ENCODE assay signal across 16 cellular contexts in the genomic region with DNA sequence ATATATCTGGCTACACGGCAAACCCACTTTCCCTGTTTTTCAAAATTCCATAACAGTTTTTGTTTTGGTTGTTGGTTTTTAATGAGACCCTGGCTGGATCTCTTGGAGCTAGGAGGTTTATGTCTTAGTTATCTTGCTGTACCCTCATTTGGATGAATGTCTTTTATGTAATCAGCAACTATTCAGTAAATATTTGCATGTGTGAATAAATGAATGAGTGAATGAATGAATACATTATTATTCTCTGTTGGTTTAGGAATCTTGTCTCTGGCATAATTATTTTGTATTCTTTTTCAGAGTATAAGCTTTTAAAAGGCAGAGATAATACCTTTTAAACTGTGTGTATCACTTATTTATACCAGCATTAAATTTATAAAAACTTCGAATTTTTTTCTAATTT. TPM values are rescaled to one million over a fixed set of nuclear protein-coding genes. Genes with fewer than 3 reads are reported as not detected.
DNase-seq lines count a peak whose midpoint lies in the region; ATAC-seq, FAIRE-seq and TF ChIP-seq lines count a peak whose summit lies in the region.
"Had no signal": no experiment of that assay in that cellular context is flagged by ENCODE, and none has a peak within 500 bp of the region (broad histone marks: within the 10 kb centered on the region; RNA-seq: fewer than 3 reads in every experiment).

No MANE protein-coding gene starts in this region.

- H4K20me1 ChIP-seq in endothelial cell of umbilical vein (replicated peaks; ENCODE audit: control insufficient read depth, extremely low read depth, insufficient read depth, low read length): no peaks in the 10 kb centered on the region

- H2AFZ ChIP-seq in endothelial cell of umbilical vein (ENCODE audit: low read depth, low read length): no peak overlapping the region
- H2AFZ ChIP-seq: PC-9 had no signal

- H3K9me3 ChIP-seq in endothelial cell of umbilical vein (replicated peaks; ENCODE audit: control insufficient read depth, insufficient read depth, low read length) (no peaks in the 10 kb centered on the region), skeletal muscle satellite cell (replicated peaks; ENCODE audit: low read length) (no peaks in the 10 kb centered on the region)
- H3K9me3 ChIP-seq: BLaER1 treated with 17β-estradiol and CSF1 and Interleukin-3, amounts not matched to agents 10 nM and 100 nM had no signal

- H3K9ac ChIP-seq in endothelial cell of umbilical vein (replicated peaks; ENCODE audit: extremely low read depth, insufficient read depth, low read length) (no peak overlapping the region), skeletal muscle satellite cell (ENCODE audit: low read depth, low read length) (no peak overlapping the region)
- H3K9ac ChIP-seq: BLaER1 treated with 17β-estradiol and CSF1 and Interleukin-3, amounts not matched to agents 10 nM and 100 nM had no signal

- BruUV-seq in endothelial cell of umbilical vein (replicated peaks; lab: Mats Ljungman, UMichigan): no TSS peak

- dilution Hi-C loops in endothelial cell of umbilical vein (cut with MboI; ENCODE audit: extremely low pct_ligation_motif_present, low sequenced_read_pairs): no loop called here

- FAIRE-seq in GM18507 (lab: Jason Lieb, UNC) (peak; percentile 21), endothelial cell of umbilical vein (lab: Jason Lieb, UNC) (no peak)
- FAIRE-seq: HTR-8/SVneo had no signal

- TF ChIP-seq CTCF in endothelial cell of umbilical vein (IDR thresholded peaks at IDR 0.05; ENCODE audit: extremely low read depth in 1 of 2, insufficient read depth in 1 of 2, low read depth in 1 of 2, low read length in 2 of 2): no peak

- CTCF ChIA-PET in endothelial cell of umbilical vein (lab: Charles Lee): interaction anchor here (1.5 kb wide), 1 partner anchor 8 kb away, joined by 3 read pairs; no protein-coding TSS in a partner anchor

- H3K27ac ChIP-seq in endothelial cell of umbilical vein (ENCODE audit: insufficient read depth, low read depth, low read length): no peak overlapping the region
- H3K27ac ChIP-seq: BLaER1 treated with 17β-estradiol and CSF1 and Interleukin-3, amounts not matched to agents 10 nM and 100 nM; PC-9 had no signal

- peaks cover 95% of the 10 kb centered on the region for H3K79me2 ChIP-seq in endothelial cell of umbilical vein (ENCODE audit: control insufficient read depth, insufficient read depth, low read length)

- H3K4me2 ChIP-seq in endothelial cell of umbilical vein (ENCODE audit: insufficient read depth, low read length) (peak overlapping the region; percentile 97), skeletal muscle satellite cell (ENCODE audit: low read length) (peak overlapping the region; percentile 83)
- H3K4me2 ChIP-seq: PC-9 had no signal

- ATAC-seq in GM21367 (IDR thresholded peaks at IDR 0.05; ENCODE audit: unreplicated experiment): no peak

- H3K4me1 ChIP-seq in endothelial cell of umbilical vein (ENCODE audit: control insufficient read depth, extremely low read depth, insufficient read depth, low read length) (peaks cover 68% of the 10 kb centered on the region), skeletal muscle satellite cell (ENCODE audit: control insufficient read depth, insufficient read depth, low read length) (peaks cover 59% of the 10 kb centered on the region)

- H3K36me3 ChIP-seq in endothelial cell of umbilical vein (ENCODE audit: control insufficient read depth in 2 of 2, extremely low read depth in 1 of 2, insufficient read depth in 2 of 2, low read length in 2 of 2) (no peaks in the 10 kb centered on the region), skeletal muscle satellite cell (ENCODE audit: insufficient read depth, low read length) (no peaks in the 10 kb centered on the region)
- H3K36me3 ChIP-seq: BLaER1 treated with 17β-estradiol and CSF1 and Interleukin-3, amounts not matched to agents 10 nM and 100 nM had no signal

- no peaks in the 10 kb centered on the region for H3K9me1 ChIP-seq in endothelial cell of umbilical vein (replicated peaks; ENCODE audit: control insufficient read depth, extremely low read depth, insufficient read depth, low read length)

- intact Hi-C loops in endothelial cell of umbilical vein (cut with micrococcal nuclease): loop anchor here (10.0 kb wide), 1 partner anchor 731 kb away; no protein-coding TSS in a partner anchor

- no peak for TF ChIP-seq POLR2A in endothelial cell of umbilical vein (IDR thresholded peaks at IDR 0.05; ENCODE audit: low read depth, low read length)

- no peak for DNase-seq in GM18507 (ENCODE audit: extremely low spot score, insufficient read length, low read depth)
- DNase-seq in NCI-H526 treated with DMSO at 0.1 percent for 48 hours (lab: John Stamatoyannopoulos, UW): peak; percentile 17
- no peak for DNase-seq in endothelial cell of umbilical vein (ENCODE audit: low read depth, low spot score)
- no peak for DNase-seq in middle frontal gyrus (ENCODE audit: extremely low spot score, low spot score)
- no peak for DNase-seq in AG20443 (ENCODE audit: low spot score)
- DNase-seq in DMS 273 (lab: John Stamatoyannopoulos, UW; ENCODE audit: unreplicated experiment): no peak
- DNase-seq: COR-L47, HCEC 1CT, KG1, NCI-H1092 treated with DMSO at 0.1 percent for 48 hours, NCI-H1694 treated with DMSO at 0.1 percent for 48 hours, PC-9 had no signal

- H3K4me3 ChIP-seq in endothelial cell of umbilical vein (replicated peaks in 1 of 3; ENCODE audit: insufficient read depth in 1 of 3, low read depth in 1 of 3, low read length in 3 of 3) (no peak overlapping the region), skeletal muscle satellite cell (ENCODE audit: low read length) (no peak overlapping the region)
- H3K4me3 ChIP-seq: BLaER1 treated with 17β-estradiol and CSF1 and Interleukin-3, amounts not matched to agents 10 nM and 100 nM; PC-9 had no signal

- POLR2A ChIA-PET in endothelial cell of umbilical vein (lab: Charles Lee): no interaction called here

- no peaks in the 10 kb centered on the region for H3K27me3 ChIP-seq in endothelial cell of umbilical vein (ENCODE audit: control insufficient read depth in 2 of 2, insufficient read depth in 2 of 2, low read length in 2 of 2)
- H3K27me3 ChIP-seq in skeletal muscle satellite cell (ENCODE audit: control insufficient read depth, insufficient read depth, low read length): no peaks in the 10 kb centered on the region

TF ChIP-seq in endothelial cell of umbilical vein, 7 proteins besides CTCF, POLR2A, EP300 and RAD21:
- TF ChIP-seq JUN (IDR thresholded peaks at IDR 0.05; ENCODE audit: borderline replicate concordance, insufficient read depth, insufficient read length, low read depth) (no peak), FOS (IDR thresholded peaks at IDR 0.05; ENCODE audit: borderline replicate concordance, insufficient read depth, low read length) (no peak), EZH2 (IDR thresholded peaks at IDR 0.05; ENCODE audit: borderline replicate concordance, low read depth, low read length, severe bottlenecking) (no peak), POLR2AphosphoS5 (IDR thresholded peaks at IDR 0.05; ENCODE audit: insufficient read depth, low read depth, low read length) (no peak), GATA2 (IDR thresholded peaks at IDR 0.05; ENCODE audit: insufficient read depth, insufficient read length, low read depth, low read length) (no peak), MYC (IDR thresholded peaks at IDR 0.05; ENCODE audit: low read depth, low read length) (no peak)
- TF ChIP-seq, protein P1, sequence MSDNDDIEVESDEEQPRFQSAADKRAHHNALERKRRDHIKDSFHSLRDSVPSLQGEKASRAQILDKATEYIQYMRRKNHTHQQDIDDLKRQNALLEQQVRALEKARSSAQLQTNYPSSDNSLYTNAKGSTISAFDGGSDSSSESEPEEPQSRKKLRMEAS (IDR thresholded peaks at IDR 0.05; ENCODE audit: insufficient read depth, insufficient read length): no peak

RNA-seq across cellular contexts. Expression of gene UTS2B, which starts 3.2 kb away (rescaled TPM):
- total RNA-seq in endothelial cell of umbilical vein: 0.81 and 1.1 TPM in 2 replicates
- polyA plus RNA-seq in endothelial cell of umbilical vein: 0.11 and 0.21 TPM in 2 replicates
- polyA plus RNA-seq in endothelial cell of umbilical vein (2011; cell fraction: cytosol; rRNA removed): 0.24 and 0.31 TPM in 2 replicates
- 0.29 and 0.63 TPM in 2 replicates for polyA plus RNA-seq in endothelial cell of umbilical vein (2011; cell fraction: nucleus; rRNA removed)
- polyA plus RNA-seq in endothelial cell of umbilical vein (2012): 0.26 and 0.56 TPM in 2 replicates
- polyA minus RNA-seq in endothelial cell of umbilical vein: 0.63 and 2.0 TPM in 2 replicates
- not detected for polyA minus RNA-seq in endothelial cell of umbilical vein (2011; cell fraction: cytosol; rRNA and poly(A)+ RNA removed)
- 1.3 and 5.6 TPM in 2 replicates for polyA minus RNA-seq in endothelial cell of umbilical vein (2011; cell fraction: nucleus; rRNA and poly(A)+ RNA removed)
- total RNA-seq in skeletal muscle satellite cell (2012; rRNA removed): 0.22 and 0.25 TPM in 2 replicates

RNA-seq across cellular contexts. Expression of gene CCDC50, which starts 4.3 kb away (rescaled TPM):
- total RNA-seq in endothelial cell of umbilical vein: 137 and 153 TPM in 2 replicates
- polyA plus RNA-seq in endothelial cell of umbilical vein: 44.4 and 45.0 TPM in 2 replicates
- 77.2 TPM in 2 replicates for polyA plus RNA-seq in endothelial cell of umbilical vein (2011; cell fraction: cytosol; rRNA removed)
- 78.6 and 112 TPM in 2 replicates for polyA plus RNA-seq in endothelial cell of umbilical vein (2011; cell fraction: nucleus; rRNA removed)
- 88.7 and 107 TPM in 2 replicates for polyA plus RNA-seq in endothelial cell of umbilical vein (2012)
- polyA minus RNA-seq in endothelial cell of umbilical vein: 61.9 and 74.8 TPM in 2 replicates
- 44.1 TPM for polyA minus RNA-seq in endothelial cell of umbilical vein (2011; cell fraction: cytosol; rRNA and poly(A)+ RNA removed)
- 175 and 252 TPM in 2 replicates for polyA minus RNA-seq in endothelial cell of umbilical vein (2011; cell fraction: nucleus; rRNA and poly(A)+ RNA removed)
- 62.0 and 63.9 TPM in 2 replicates for total RNA-seq in skeletal muscle satellite cell (2012; rRNA removed)
